8 cellular contexts compared by ENCODE assay signal in the genomic region with DNA sequence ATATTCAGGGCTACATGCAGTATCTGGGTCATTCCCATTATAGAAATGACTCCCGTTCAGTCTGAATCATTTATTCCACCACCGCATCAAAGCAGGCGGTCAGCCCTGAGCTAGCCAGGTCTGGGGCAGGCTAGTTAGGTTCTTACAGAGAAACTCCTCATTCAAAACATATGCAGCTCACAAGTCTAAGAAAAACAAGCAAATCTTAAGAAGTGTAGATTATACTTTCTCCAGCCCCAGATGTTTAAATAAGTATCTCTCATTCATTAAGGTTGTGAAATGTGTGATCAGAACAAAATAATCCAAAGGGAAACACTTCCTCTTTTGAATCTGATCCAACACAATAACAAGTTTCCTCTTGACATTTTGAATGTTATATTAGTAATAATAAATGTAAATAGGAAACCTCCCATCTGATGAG.
DNase-seq lines count a peak whose midpoint lies in the region; ATAC-seq and TF ChIP-seq lines count a peak whose summit lies in the region.

No MANE protein-coding gene starts in this region.

- no peak for TF ChIP-seq CTCF in HL-60 (IDR thresholded peaks at IDR 0.05; ENCODE audit: insufficient read depth, low read length)
- TF ChIP-seq CTCF in heart right ventricle (IDR thresholded peaks at IDR 0.05): no peak
- no peak for TF ChIP-seq CTCF in GM20000 (IDR thresholded peaks at IDR 0.05; ENCODE audit: extremely low read depth, missing control alignments)

- H3K27me3 ChIP-seq in HL-60 (ENCODE audit: insufficient read depth, poor library complexity, severe bottlenecking): no peaks in the 10 kb centered on the region
- H3K27me3 ChIP-seq in heart right ventricle: no peaks in the 10 kb centered on the region

- H3K36me3 ChIP-seq in heart right ventricle: no peaks in the 10 kb centered on the region

- no peaks in the 10 kb centered on the region for H3K9me3 ChIP-seq in heart right ventricle

- intact Hi-C loops in heart right ventricle (cut with DNase I): loop anchor here in 3 of 10 donors (2.0 to 10.0 kb wide), 3 partner anchors 52 to 279 kb away; no protein-coding TSS in a partner anchor

- ATAC-seq in heart right ventricle: peak in 6 of 8 donors; percentile 63 to 82 (median 76)
- no peak for ATAC-seq in HG03378 (IDR thresholded peaks at IDR 0.05; ENCODE audit: unreplicated experiment)

- no peak for DNase-seq in HL-60 (ENCODE audit: low read depth in 1 of 2, low spot score in 1 of 2)
- peak; percentile 51 for DNase-seq in activated T-cell treated with anti-CD3 and anti-CD28 coated beads for 48 hours (ENCODE audit: low read depth)
- DNase-seq in heart right ventricle: peak; percentile 13 to 51
- DNase-seq in stimulated activated CD8-positive, alpha-beta memory T cell treated with anti-CD3 and anti-CD28 coated beads, Interleukin-15, amount 100 ng/mL, for 48 hours (ENCODE audit: low read depth in 2 of 2): peak; percentile 45 to 57
- no peak for DNase-seq in KG1 (lab: John Stamatoyannopoulos, UW)
- DNase-seq in GM20000 (ENCODE audit: low spot score): no peak
- DNase-seq in kidney glomerular epithelial cell (lab: John Stamatoyannopoulos, UW): no peak

- H3K4me3 ChIP-seq in HL-60 (replicated peaks; ENCODE audit: insufficient read depth, low read length): peak overlapping the region; percentile 57
- H3K4me3 ChIP-seq in heart right ventricle: peak overlapping the region in 9 of 10 donors; percentile 10 to 65 (median 52)

- H3K27ac ChIP-seq in HL-60 (replicated peaks): peak overlapping the region; percentile 30; the same call in 1 of the 2 replicates
- H3K27ac ChIP-seq in heart right ventricle: peak overlapping the region in 7 of 10 donors; percentile 64 to 85 (median 76)

- WGBS in heart right ventricle, 2 donors: 22% methylated on average over 3 of the region's 3 CpGs

- H3K4me1 ChIP-seq in heart right ventricle: peaks cover 0 to 57% (median 48%) of the 10 kb centered on the region in 9 donors

Comparison
In these comparisons a context has a peak if more than half of its experiments do, and no peak if none do; other contexts are left out.
1. DNase-seq: peak in activated T-cell treated with anti-CD3 and anti-CD28 coated beads for 48 hours (single experiment), heart right ventricle (2 of 2) and stimulated activated CD8-positive, alpha-beta memory T cell treated with anti-CD3 and anti-CD28 coated beads, Interleukin-15, amount 100 ng/mL, for 48 hours (2 of 2); none in HL-60 (0 of 2), KG1 (single experiment), GM20000 (single experiment) and kidney glomerular epithelial cell (single experiment).